19 cellular contexts compared by ENCODE assay signal in the genomic region with DNA sequence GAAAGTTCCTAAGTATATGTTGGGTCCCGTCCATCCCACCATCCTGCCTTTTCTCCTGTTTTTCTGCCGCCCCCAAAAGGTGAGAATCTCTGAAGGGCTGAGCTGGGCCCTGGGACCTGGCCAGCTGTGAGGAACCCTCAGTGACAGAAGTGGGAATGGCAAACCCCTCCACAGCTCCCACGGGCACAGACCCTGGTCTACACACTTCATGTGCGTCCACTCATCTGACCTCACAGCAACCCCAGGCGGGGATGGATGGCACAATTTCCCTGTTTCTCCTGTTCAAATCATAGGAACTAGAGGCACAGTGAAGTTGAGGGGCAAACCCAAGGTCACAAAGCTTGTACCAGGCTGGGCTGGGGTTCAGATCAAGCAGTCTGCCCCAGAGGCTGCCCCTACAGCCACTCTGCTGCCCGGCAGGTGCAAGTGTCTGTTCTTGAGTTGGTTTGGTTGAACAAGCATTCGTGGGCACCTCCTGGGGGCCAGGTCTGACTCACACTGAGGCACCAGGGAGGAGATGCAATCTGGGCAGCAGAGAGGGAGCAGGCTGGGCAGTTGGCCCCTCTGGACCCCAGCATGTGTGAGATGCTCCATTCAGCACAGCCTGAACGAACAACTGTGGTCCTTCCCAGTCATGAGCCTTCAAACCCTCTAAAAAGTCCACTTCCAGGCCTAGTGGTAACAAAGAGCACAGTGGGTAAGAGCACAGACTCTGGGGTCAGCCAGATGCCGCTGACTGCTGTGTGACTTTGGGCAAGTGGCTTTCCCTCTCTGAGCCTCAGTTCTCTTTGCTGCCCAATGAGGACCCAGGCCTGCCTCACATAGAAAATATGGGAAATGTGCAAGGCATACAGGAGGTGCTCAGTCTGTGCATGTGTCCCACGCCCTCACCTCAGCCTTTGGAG. TPM values are rescaled to one million over a fixed set of nuclear protein-coding genes. Genes with fewer than 3 reads are reported as not detected.
DNase-seq lines count a peak whose midpoint lies in the region; ATAC-seq and TF ChIP-seq lines count a peak whose summit lies in the region.
"Had no signal": no experiment of that assay in that cellular context is flagged by ENCODE, and none has a peak within 500 bp of the region (broad histone marks: within the 10 kb centered on the region; RNA-seq: fewer than 3 reads in every experiment).

No MANE protein-coding gene starts in this region.

- no peak for TF ChIP-seq POLR2A in prostate gland (IDR thresholded peaks at IDR 0.05)

- no peaks in the 10 kb centered on the region for H3K9me3 Mint-ChIP-seq in nephron
- H3K9me3 Mint-ChIP-seq: CD14-positive monocyte had no signal

- peaks cover 72% of the 10 kb centered on the region for H3K4me1 Mint-ChIP-seq in nephron
- H3K4me1 Mint-ChIP-seq: CD14-positive monocyte had no signal

- no peak overlapping the region for H3K4me3 ChIP-seq in prostate gland
- H3K4me3 ChIP-seq: HAP-1, SJCRH30 had no signal

- CTCF ChIA-PET in RWPE1 (lab: Yijun Ruan, JAX) = interaction anchor here (0.5 kb wide), 1 partner anchor 211 kb away, joined by 3 read pairs; no protein-coding TSS in a partner anchor

- TF ChIP-seq CTCF in 22Rv1 (IDR thresholded peaks at IDR 0.05) (no peak), RWPE1 (conservative IDR thresholded peaks at IDR 0.05; ENCODE audit: low read depth) (no peak), nephron (IDR thresholded peaks at IDR 0.05; ENCODE audit: unreplicated experiment in 3 of 3) (no peak), prostate gland (IDR thresholded peaks at IDR 0.05) (no peak)

- POLR2A ChIA-PET in RWPE1 (lab: Yijun Ruan, JAX; ENCODE audit: low non-redundant PET) = interaction anchor here (0.6 kb wide), 1 partner anchor 966 kb away, joined by 3 read pairs; no protein-coding TSS in a partner anchor

- H3K27ac Mint-ChIP-seq in nephron = peak overlapping the region in 2 of 3 experiments; percentile 52 to 95

- H3K27ac ChIP-seq in 22Rv1 (peak overlapping the region; percentile 84), RWPE1 (peak overlapping the region; percentile 99), prostate gland (no peak overlapping the region)
- H3K27ac ChIP-seq: HL-60, SJCRH30 had no signal

- no peaks in the 10 kb centered on the region for H3K27me3 ChIP-seq in prostate gland (replicated peaks; ENCODE audit: insufficient read depth)
- H3K27me3 ChIP-seq: SJCRH30 had no signal

- DNase-seq in RWPE1 (ENCODE audit: low spot score) (no peak), glomerular visceral epithelial cell (ENCODE audit: extremely low spot score) (peak; percentile 48), cerebellar nuclear complex (lab: John Stamatoyannopoulos, UW) (no peak), prostate gland (ENCODE audit: low spot score) (no peak)
- DNase-seq in stimulated activated CD4-positive, alpha-beta T cell treated with anti-CD3 and anti-CD28 coated beads, Interleukin-15, amount 100 ng/mL, for 24 hours = no peak
- DNase-seq: DMS 273 treated with DMSO at 0.1 percent for 48 hours, GF-D8, NCI-H187 treated with DMSO at 0.1 percent for 48 hours, NCI-H526 treated with DMSO at 0.1 percent for 48 hours, OCI-M1, SJCRH30 had no signal

- peaks cover 17% of the 10 kb centered on the region for H3K27me3 Mint-ChIP-seq in nephron (ENCODE audit: low read depth)

- WGBS in prostate gland = 90% methylated on average over 10 of the region's 10 CpGs

- no peaks in the 10 kb centered on the region for H3K36me3 ChIP-seq in prostate gland
- H3K36me3 ChIP-seq: HAP-1, SJCRH30 had no signal

- intact Hi-C loops in prostate gland (cut with DNase I) = no loop called here

- H3K4me3 Mint-ChIP-seq in nephron = no peak overlapping the region
- H3K4me3 Mint-ChIP-seq: CD14-positive monocyte had no signal

- no peaks in the 10 kb centered on the region for H3K9me3 ChIP-seq in prostate gland
- H3K9me3 ChIP-seq: HAP-1, SJCRH30 had no signal

- H3K36me3 Mint-ChIP-seq in nephron (ENCODE audit: low read depth) = no peaks in the 10 kb centered on the region
- H3K36me3 Mint-ChIP-seq: CD14-positive monocyte had no signal

- no peak for ATAC-seq in GM18867 (IDR thresholded peaks at IDR 0.05; ENCODE audit: unreplicated experiment)

- peaks cover 33% of the 10 kb centered on the region for H3K4me1 ChIP-seq in prostate gland (replicated peaks)

RNA-seq across cellular contexts. Expression of gene EDN2, which starts 4.0 kb away (rescaled TPM):
- 10 to 100 TPM in 1 of 2 donors, 1 to 10 TPM in 1; 2.6 to 12.6 TPM for total RNA-seq in prostate gland
- total RNA-seq: A673, RPMI7951 had no signal

Comparison
In these comparisons a context has a peak if more than half of its experiments do, and no peak if none do; other contexts are left out.
1. H3K27ac ChIP-seq: peak in 22Rv1 (single experiment) and RWPE1 (single experiment); none in prostate gland (0 of 2).